Comparison of ENCODE assay signal across 9 cellular contexts in the genomic region with DNA sequence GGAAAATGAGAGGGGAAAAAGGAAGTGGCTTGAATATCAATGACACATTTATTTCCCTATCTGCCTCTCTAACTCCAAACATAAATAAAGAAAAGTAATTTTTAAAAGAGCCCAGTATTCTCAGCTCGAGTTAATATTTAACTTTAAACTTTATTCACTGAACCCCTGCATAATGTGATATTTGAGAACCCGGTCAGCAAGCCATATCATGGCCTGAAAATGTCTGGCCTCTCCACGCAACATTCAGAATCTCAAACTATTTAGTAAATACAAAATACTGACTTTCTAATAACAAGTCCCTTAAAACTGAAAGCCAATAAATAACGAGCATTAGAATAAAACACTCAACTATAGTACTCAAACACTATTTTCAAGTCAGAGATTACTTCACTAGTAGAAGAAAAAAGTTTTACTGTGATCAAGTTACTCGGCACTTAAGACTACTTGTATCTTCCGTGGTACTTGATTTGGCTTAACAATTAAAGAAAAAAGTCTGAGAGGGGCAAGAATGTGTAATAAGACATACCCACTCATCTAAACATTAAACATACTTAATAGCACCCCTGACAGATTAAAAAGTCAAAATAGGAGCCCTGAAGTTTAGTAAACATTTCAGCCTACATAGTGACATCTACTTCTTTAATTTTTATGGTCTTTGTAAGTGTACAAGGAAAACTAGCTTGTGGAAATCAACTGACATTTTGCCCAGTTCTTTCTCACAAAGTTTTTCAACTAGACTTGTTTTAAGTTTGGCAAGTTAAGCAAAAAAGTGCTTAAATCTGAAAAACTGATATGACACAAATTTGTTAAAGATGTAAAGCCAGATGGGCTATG. TPM values are rescaled to one million over a fixed set of nuclear protein-coding genes. Genes with fewer than 3 reads are reported as not detected.
DNase-seq lines count a peak whose midpoint lies in the region; ATAC-seq, FAIRE-seq and TF ChIP-seq lines count a peak whose summit lies in the region.
"Had no signal": no experiment of that assay in that cellular context is flagged by ENCODE, and none has a peak within 500 bp of the region (broad histone marks: within the 10 kb centered on the region; RNA-seq: fewer than 3 reads in every experiment).

No MANE protein-coding gene starts in this region.

- H3K27me3 ChIP-seq in ACC112 (ENCODE audit: insufficient read depth, low read length): no peaks in the 10 kb centered on the region
- H3K27me3 ChIP-seq in KMS-11 (ENCODE audit: insufficient read depth, low read depth): no peaks in the 10 kb centered on the region

- H3K27me3 Mint-ChIP-seq in naive thymus-derived CD8-positive, alpha-beta T cell: no peaks in the 10 kb centered on the region

- no peaks in the 10 kb centered on the region for H3K9me3 Mint-ChIP-seq in naive thymus-derived CD8-positive, alpha-beta T cell

- H3K4me1 ChIP-seq in ACC112 (ENCODE audit: control insufficient read depth, insufficient read depth, low read length, unreplicated experiment) (peaks cover 91% of the 10 kb centered on the region), KMS-11 (ENCODE audit: low read depth, poor library complexity, severe bottlenecking) (peaks cover 78% of the 10 kb centered on the region)

- peak overlapping the region in 7 of 10 donors; percentile 15 to 87 (median 33) for H3K4me3 Mint-ChIP-seq in naive thymus-derived CD8-positive, alpha-beta T cell

- H4K20me1 ChIP-seq in KMS-11 (ENCODE audit: insufficient read depth): peaks cover 12% of the 10 kb centered on the region; the same call in 1 of the 2 replicates

- POLR2A ChIA-PET in naive thymus-derived CD8-positive, alpha-beta T cell (lab: Charles Lee): interaction anchor here (1.0 kb wide), 1 partner anchor 10 kb away, joined by 3 read pairs; no protein-coding TSS in a partner anchor

- H3K27ac Mint-ChIP-seq in naive thymus-derived CD8-positive, alpha-beta T cell: peak overlapping the region; percentile 35 to 93 (median 67)

- H3K9ac ChIP-seq in KMS-11: no peak overlapping the region

- H2AFZ ChIP-seq in ACC112 (ENCODE audit: low read length, unreplicated experiment): no peak overlapping the region
- H2AFZ ChIP-seq in KMS-11 (ENCODE audit: low read depth): no peak overlapping the region

- DNase-seq in naive thymus-derived CD8-positive, alpha-beta T cell: no peak
- no peak for DNase-seq in NCI-H2081 treated with DMSO at 0.1 percent for 48 hours (lab: John Stamatoyannopoulos, UW)
- DNase-seq in hypothalamus (lab: John Stamatoyannopoulos, UW): no peak
- no peak for DNase-seq in activated T-cell treated with anti-CD3 and anti-CD28 coated beads, Interleukin-2, amount 50 U/mL, for 48 hours

- H3K79me2 ChIP-seq in ACC112 (ENCODE audit: control insufficient read depth, insufficient read depth, low read length, unreplicated experiment) (peaks cover 99% of the 10 kb centered on the region), KMS-11 (ENCODE audit: insufficient read depth, low read depth) (peaks cover 96% of the 10 kb centered on the region)

- peaks cover 19 to 73% (median 51%) of the 10 kb centered on the region in 4 donors for H3K4me1 Mint-ChIP-seq in naive thymus-derived CD8-positive, alpha-beta T cell

- no peak for ATAC-seq in naive thymus-derived CD8-positive, alpha-beta T cell
- ATAC-seq in HG03139 (IDR thresholded peaks at IDR 0.05; ENCODE audit: unreplicated experiment): no peak

- peak overlapping the region; percentile 26; the same call in 1 of the 2 replicates for H3K4me2 ChIP-seq in KMS-11

- H3K4me3 ChIP-seq in ACC112 (ENCODE audit: low read depth, low read length): peak overlapping the region; percentile 24
- H3K4me3 ChIP-seq in KMS-11 (IDR thresholded peaks at IDR 0.05; ENCODE audit: insufficient read depth, low read depth, low read length): no peak overlapping the region

- TF ChIP-seq CTCF in KMS-11 (conservative IDR thresholded peaks at IDR 0.05; ENCODE audit: low read depth, low read length): no peak

- FAIRE-seq in endometrium (lab: Jason Lieb, UNC): peak; percentile 4

- H3K36me3 Mint-ChIP-seq in naive thymus-derived CD8-positive, alpha-beta T cell: peaks cover 0 to 1% (median 0%) of the 10 kb centered on the region in 3 donors

- no peaks in the 10 kb centered on the region for H3K36me3 ChIP-seq in ACC112 (ENCODE audit: insufficient read depth, low read length)
- no peaks in the 10 kb centered on the region for H3K36me3 ChIP-seq in KMS-11 (ENCODE audit: insufficient read depth)

- H3K27ac ChIP-seq in ACC112 (ENCODE audit: low read depth, low read length): peak overlapping the region; percentile 52
- 0 out of 2 replicates have a peak overlapping the region, but pooled peaks have one; percentile 1 for H3K27ac ChIP-seq in KMS-11
- H3K27ac ChIP-seq: C4-2B had no signal

RNA-seq across cellular contexts. Expression of a gene that starts 38.3 kb away (rescaled TPM):
- 10 to 100 TPM; 68.3 to 69.3 TPM for total RNA-seq in naive thymus-derived CD8-positive, alpha-beta T cell
- 10 to 100 TPM; 68.0 to 77.1 (median 74.2) TPM for polyA plus RNA-seq in naive thymus-derived CD8-positive, alpha-beta T cell
